In the genomic region with DNA sequence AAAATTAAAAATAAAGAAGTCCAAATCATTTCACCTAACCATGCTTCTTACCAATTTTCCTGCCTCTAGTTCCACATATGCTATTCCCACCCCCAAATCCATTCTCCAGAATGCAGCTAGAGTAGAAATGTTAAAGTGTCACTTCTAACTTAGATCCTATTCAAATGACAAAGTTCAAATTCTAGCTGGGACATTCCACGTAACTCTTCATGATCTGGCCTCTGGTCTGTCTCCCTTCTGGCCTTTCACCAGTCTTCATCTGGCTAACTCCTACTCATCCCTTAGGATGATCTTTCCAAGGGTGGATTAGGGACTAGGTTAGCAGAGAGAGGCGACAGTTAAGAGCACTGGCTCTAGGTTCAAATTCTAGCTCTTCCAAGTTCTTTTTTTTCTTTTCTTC, we compare ENCODE assay signal across 26 cellular contexts.
"Had no signal": no experiment of that assay in that cellular context is flagged by ENCODE, and none has a peak within 500 bp of the region (broad histone marks: within the 10 kb centered on the region; RNA-seq: fewer than 3 reads in every experiment).

No MANE protein-coding gene starts in this region.

- H3K36me3 ChIP-seq: colonic mucosa, neutrophil had no signal

- DNase-seq: activated CD4-positive, alpha-beta T cell treated with anti-CD3 and anti-CD28 coated beads for 48 hours; activated CD4-positive, alpha-beta T cell treated with anti-CD3 and anti-CD28 coated beads, Interleukin-2, amount 50 U/mL, for 48 hours; activated naive CD4-positive, alpha-beta T cell treated with Interleukin-2 at 50 U/mL for 16 hours; activated T-cell treated with anti-CD3 and anti-CD28 coated beads, Interleukin-2, amount 50 U/mL, for 4 hours; colonic mucosa; effector CD8-positive, alpha-beta T cell; esophagus squamous epithelium; foreskin melanocyte; heart right ventricle; mucosa of descending colon; retina; sigmoid colon; small intestine; stimulated activated CD4-positive, alpha-beta T cell treated with anti-CD3 and anti-CD28 coated beads, Interleukin-4, amount 100 ng/mL, for 24 hours; stimulated activated naive CD8-positive, alpha-beta T cell treated with anti-CD3 and anti-CD28 coated beads, Interleukin-15, amount 100 ng/mL, for 72 hours; substantia nigra; T-helper 9 cell; tibial artery; upper lobe of right lung had no signal

- H3K4me3 Mint-ChIP-seq: activated T-cell treated with anti-CD3 and anti-CD28 coated beads, Interleukin-2, amount 50 U/mL, for 4 hours; nephron; stimulated activated memory B cell treated with anti-CD40 and anti-IgM and Interleukin-4, amounts not matched to agents 10 μg/mL and 1 μg/mL and 100 μg/mL, for 72 hours; stimulated activated naive CD8-positive, alpha-beta T cell treated with anti-CD3 and anti-CD28 coated beads, Interleukin-15, amount 100 ng/mL, for 72 hours had no signal

- H3K4me1 Mint-ChIP-seq: stimulated activated memory B cell treated with anti-CD40 and anti-IgM and Interleukin-4, amounts not matched to agents 10 μg/mL and 1 μg/mL and 100 μg/mL, for 72 hours; stimulated activated naive CD8-positive, alpha-beta T cell treated with anti-CD3 and anti-CD28 coated beads, Interleukin-15, amount 100 ng/mL, for 72 hours had no signal

- H3K4me1 ChIP-seq: colonic mucosa, esophagus squamous epithelium, tibial artery, upper lobe of right lung had no signal

- H3K9me3 ChIP-seq: colonic mucosa, esophagus squamous epithelium, heart right ventricle, mucosa of descending colon, neutrophil, sigmoid colon, tibial artery, upper lobe of right lung had no signal

- H3K27me3 Mint-ChIP-seq: stimulated activated memory B cell treated with anti-CD40 and anti-IgM and Interleukin-4, amounts not matched to agents 10 μg/mL and 1 μg/mL and 100 μg/mL, for 72 hours; stimulated activated naive CD8-positive, alpha-beta T cell treated with anti-CD3 and anti-CD28 coated beads, Interleukin-15, amount 100 ng/mL, for 72 hours had no signal

- H3K27ac ChIP-seq: colonic mucosa, epithelial cell of prostate, esophagus squamous epithelium, neutrophil, sigmoid colon, tibial artery, upper lobe of right lung, VCaP had no signal

- H3K27me3 ChIP-seq: colonic mucosa, esophagus squamous epithelium, heart right ventricle, neutrophil, sigmoid colon, tibial artery, upper lobe of right lung had no signal

- H3K9me3 Mint-ChIP-seq: activated T-cell treated with anti-CD3 and anti-CD28 coated beads, Interleukin-2, amount 50 U/mL, for 4 hours; nephron; stimulated activated memory B cell treated with anti-CD40 and anti-IgM and Interleukin-4, amounts not matched to agents 10 μg/mL and 1 μg/mL and 100 μg/mL, for 72 hours; stimulated activated naive CD8-positive, alpha-beta T cell treated with anti-CD3 and anti-CD28 coated beads, Interleukin-15, amount 100 ng/mL, for 72 hours had no signal

- H3K4me3 ChIP-seq: colonic mucosa, esophagus squamous epithelium, heart right ventricle, lung, mucosa of descending colon, sigmoid colon, tibial artery, upper lobe of right lung had no signal

- ATAC-seq: activated CD4-positive, CD25-positive, alpha-beta regulatory T cell treated with anti-CD3 and anti-CD28 coated beads, Interleukin-2, amount 50 U/mL, for 24 hours; activated T-cell treated with anti-CD3 and anti-CD28 coated beads, Interleukin-2, amount 50 U/mL, for 4 hours; mucosa of descending colon; stimulated activated memory B cell treated with anti-CD40 and anti-IgM and Interleukin-4, amounts not matched to agents 10 μg/mL and 1 μg/mL and 100 μg/mL, for 72 hours; stimulated activated naive CD8-positive, alpha-beta T cell treated with anti-CD3 and anti-CD28 coated beads, Interleukin-15, amount 100 ng/mL, for 72 hours; upper lobe of right lung had no signal

- H3K27ac Mint-ChIP-seq: nephron; stimulated activated memory B cell treated with anti-CD40 and anti-IgM and Interleukin-4, amounts not matched to agents 10 μg/mL and 1 μg/mL and 100 μg/mL, for 72 hours had no signal
